Comparison of ENCODE assay signal across 15 cellular contexts in genomic region chr6:12295558-12296254, GRCh38. TPM values are rescaled to one million over a fixed set of nuclear protein-coding genes. Genes with fewer than 3 reads are reported as not detected.
DNase-seq lines count a peak whose midpoint lies in the region; ATAC-seq, FAIRE-seq and TF ChIP-seq lines count a peak whose summit lies in the region.
"Had no signal": no experiment of that assay in that cellular context is flagged by ENCODE, and none has a peak within 500 bp of the region (broad histone marks: within the 10 kb centered on the region; RNA-seq: fewer than 3 reads in every experiment).

No MANE protein-coding gene starts in this region.

- peak; percentile 48 to 55 for ATAC-seq in A549
- peak; percentile 8; the same call in 2 of the 3 replicates for ATAC-seq in RWPE2 (ENCODE audit: low read depth)
- no peak for ATAC-seq in GM18909 (IDR thresholded peaks at IDR 0.05; ENCODE audit: poor library complexity, unreplicated experiment)

- peaks cover 66% of the 10 kb centered on the region for H3K4me1 ChIP-seq in A549
- H3K4me1 ChIP-seq in RWPE2 (ENCODE audit: insufficient read depth, poor library complexity, severe bottlenecking): peaks cover 27% of the 10 kb centered on the region
- H3K4me1 ChIP-seq in osteoblast (ENCODE audit: insufficient read depth, low read length): peaks cover 28% of the 10 kb centered on the region

- H2AFZ ChIP-seq in osteoblast (ENCODE audit: low read length): peak overlapping the region; percentile 77

- TF ChIP-seq CTCF in A549 (IDR thresholded peaks at IDR 0.05): no peak
- no peak for TF ChIP-seq CTCF in RWPE2 (IDR thresholded peaks at IDR 0.05; ENCODE audit: poor library complexity, severe bottlenecking)
- peak; percentile 6 for TF ChIP-seq CTCF in osteoblast (IDR thresholded peaks at IDR 0.05; ENCODE audit: extremely low read depth, low read depth, low read length)

- DNase-seq in A549 (ENCODE audit: low read depth in 1 of 2, low spot score in 1 of 2) (peak in 1 of 2 experiments; percentile 59), RWPE2 (ENCODE audit: low spot score) (no peak), epithelial cell of prostate (ENCODE audit: low read depth, low spot score) (no peak), osteoblast (ENCODE audit: insufficient read length, low spot score, missing footprints) (no peak), cerebellar cortex (ENCODE audit: low spot score) (no peak), substantia nigra (lab: John Stamatoyannopoulos, UW) (no peak)
- DNase-seq in activated CD8-positive, alpha-beta memory T cell treated with anti-CD3 and anti-CD28 coated beads, Interleukin-2, amount 50 U/mL, for 48 hours: no peak
- DNase-seq: activated CD4-positive, CD25-positive, alpha-beta regulatory T cell treated with anti-CD3 and anti-CD28 coated beads, Interleukin-2, amount 50 U/mL, for 72 hours; head of caudate nucleus; NCI-H2029; NCI-H526 treated with DMSO at 0.1 percent for 48 hours; stimulated activated CD4-positive, alpha-beta T cell treated with anti-CD3 and anti-CD28 coated beads, Interleukin-15, amount 100 ng/mL, for 24 hours had no signal

- FAIRE-seq in A549 (lab: Jason Lieb, UNC): no peak
- FAIRE-seq: D721Med, endometrium had no signal

- CTCF ChIA-PET in A549 (lab: Yijun Ruan, JAX): interaction anchor here (17.8 kb wide), 1 partner anchor 310 kb away, joined by 208 read pairs; no protein-coding TSS in a partner anchor

- H3K4me2 ChIP-seq in A549 (peak overlapping the region; percentile 92), osteoblast (ENCODE audit: insufficient read depth, low read length) (peak overlapping the region; percentile 77)

- TF ChIP-seq POLR2A in A549 (IDR thresholded peaks at IDR 0.05; ENCODE audit: low read length): no peak

- no peaks in the 10 kb centered on the region for H3K9me3 ChIP-seq in A549
- no peaks in the 10 kb centered on the region for H3K9me3 ChIP-seq in RWPE2 (ENCODE audit: severe bottlenecking)
- no peaks in the 10 kb centered on the region for H3K9me3 ChIP-seq in osteoblast (ENCODE audit: low read depth, low read length)

- H3K36me3 ChIP-seq in RWPE2 (ENCODE audit: low read depth): peaks cover 36% of the 10 kb centered on the region
- no peaks in the 10 kb centered on the region for H3K36me3 ChIP-seq in osteoblast (ENCODE audit: insufficient read depth, low read length)

- no peaks in the 10 kb centered on the region for H4K20me1 ChIP-seq in osteoblast (ENCODE audit: insufficient read depth, low read length)

- TF ChIP-seq RAD21 in A549 (conservative IDR thresholded peaks at IDR 0.05 in 1 of 2, IDR thresholded peaks at IDR 0.05 in 1 of 2): no peak

- peaks cover 11% of the 10 kb centered on the region for H3K79me2 ChIP-seq in osteoblast (ENCODE audit: insufficient read depth, low read length)

- POLR2A ChIA-PET in A549 (lab: Yijun Ruan, JAX): interaction anchor here (1.1 to 1.5 kb wide), 2 partner anchors 53 to 308 kb away, joined by 6 to 12 read pairs; no protein-coding TSS in a partner anchor

- WGBS in A549 (ENCODE audit: missing lambda C conversion rate): 2% methylated on average over 11 of the region's 14 CpGs

- TF ChIP-seq EP300 in A549 (IDR thresholded peaks at IDR 0.05): no peak

- peak overlapping the region; percentile 81 for H3K4me3 ChIP-seq in A549
- no peak overlapping the region for H3K4me3 ChIP-seq in RWPE2 (ENCODE audit: severe bottlenecking)
- peak overlapping the region; percentile 55 for H3K4me3 ChIP-seq in osteoblast (ENCODE audit: insufficient read depth, low read length)

- H3K27me3 ChIP-seq in RWPE2 (ENCODE audit: insufficient read depth, poor library complexity, severe bottlenecking) (no peaks in the 10 kb centered on the region), osteoblast (ENCODE audit: insufficient read depth, low read length) (no peaks in the 10 kb centered on the region)

- peak overlapping the region; percentile 89 to 95 for H3K27ac ChIP-seq in A549
- peak overlapping the region; percentile 90 for H3K27ac ChIP-seq in RWPE2 (ENCODE audit: poor library complexity, severe bottlenecking)
- peak overlapping the region; percentile 95 for H3K27ac ChIP-seq in epithelial cell of prostate
- H3K27ac ChIP-seq in osteoblast (ENCODE audit: low read depth, low read length): peak overlapping the region; percentile 62
- no peak overlapping the region for H3K27ac ChIP-seq in substantia nigra (ENCODE audit: low read depth, low read length, poor library complexity, severe bottlenecking)

TF ChIP-seq in A549, 52 proteins besides CTCF, POLR2A, EP300 and RAD21 (continues in another document):
- TF ChIP-seq PHF8 (IDR thresholded peaks at IDR 0.05; ENCODE audit: borderline replicate concordance, low read depth): no peak
- no peak for TF ChIP-seq GATA3 (IDR thresholded peaks at IDR 0.05; ENCODE audit: borderline replicate concordance)
- TF ChIP-seq HOXA7 (CRISPR knock-in tag; IDR thresholded peaks at IDR 0.05): peak; percentile 78; the same call in 1 of the 2 replicates
- TF ChIP-seq CEBPB (IDR thresholded peaks at IDR 0.05): no peak
- no peak for TF ChIP-seq FOXS1 (CRISPR knock-in tag; IDR thresholded peaks at IDR 0.05)
- TF ChIP-seq RARB (CRISPR knock-in tag; IDR thresholded peaks at IDR 0.05): no peak
- no peak for TF ChIP-seq TFCP2L1 (CRISPR knock-in tag; IDR thresholded peaks at IDR 0.05)
- TF ChIP-seq RFX5 (IDR thresholded peaks at IDR 0.05): no peak
- TF ChIP-seq, protein P1, sequence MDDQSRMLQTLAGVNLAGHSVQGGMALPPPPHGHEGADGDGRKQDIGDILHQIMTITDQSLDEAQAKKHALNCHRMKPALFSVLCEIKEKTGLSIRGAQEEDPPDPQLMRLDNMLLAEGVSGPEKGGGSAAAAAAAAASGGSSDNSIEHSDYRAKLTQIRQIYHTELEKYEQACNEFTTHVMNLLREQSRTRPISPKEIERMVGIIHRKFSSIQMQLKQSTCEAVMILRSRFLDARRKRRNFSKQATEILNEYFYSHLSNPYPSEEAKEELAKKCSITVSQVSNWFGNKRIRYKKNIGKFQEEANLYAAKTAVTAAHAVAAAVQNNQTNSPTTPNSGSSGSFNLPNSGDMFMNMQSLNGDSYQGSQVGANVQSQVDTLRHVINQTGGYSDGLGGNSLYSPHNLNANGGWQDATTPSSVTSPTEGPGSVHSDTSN (IDR thresholded peaks at IDR 0.05): no peak
- TF ChIP-seq SMC3 (IDR thresholded peaks at IDR 0.05): no peak
- no peak for TF ChIP-seq CBX2 (IDR thresholded peaks at IDR 0.05; ENCODE audit: borderline replicate concordance, low read depth)
- peak; percentile 73; the same call in 1 of the 2 replicates for TF ChIP-seq HEYL (CRISPR knock-in tag; IDR thresholded peaks at IDR 0.05)
- TF ChIP-seq KDM1A (IDR thresholded peaks at IDR 0.05; ENCODE audit: low read depth): no peak
- TF ChIP-seq EHF (CRISPR knock-in tag; IDR thresholded peaks at IDR 0.05): peak; percentile 52; the same call in 1 of the 2 replicates
- peak; percentile 74 for TF ChIP-seq FOSB (CRISPR knock-in tag; IDR thresholded peaks at IDR 0.05)
- TF ChIP-seq ZSCAN20 (CRISPR knock-in tag; IDR thresholded peaks at IDR 0.05): peak; percentile 83; the same call in 1 of the 2 replicates
- TF ChIP-seq, protein P2, sequence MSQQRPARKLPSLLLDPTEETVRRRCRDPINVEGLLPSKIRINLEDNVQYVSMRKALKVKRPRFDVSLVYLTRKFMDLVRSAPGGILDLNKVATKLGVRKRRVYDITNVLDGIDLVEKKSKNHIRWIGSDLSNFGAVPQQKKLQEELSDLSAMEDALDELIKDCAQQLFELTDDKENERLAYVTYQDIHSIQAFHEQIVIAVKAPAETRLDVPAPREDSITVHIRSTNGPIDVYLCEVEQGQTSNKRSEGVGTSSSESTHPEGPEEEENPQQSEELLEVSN (IDR thresholded peaks at IDR 0.05; ENCODE audit: borderline replicate concordance, low read depth): no peak
- no peak for TF ChIP-seq SREBF2 (IDR thresholded peaks at IDR 0.05)
- TF ChIP-seq CHD2 (IDR thresholded peaks at IDR 0.05; ENCODE audit: low read length, partially characterized antibody): no peak
- no peak for TF ChIP-seq NPAS2 (CRISPR knock-in tag; IDR thresholded peaks at IDR 0.05; ENCODE audit: borderline replicate concordance)
- TF ChIP-seq MYC (IDR thresholded peaks at IDR 0.05; ENCODE audit: borderline replicate concordance, low read length): no peak
- no peak for TF ChIP-seq JUNB (IDR thresholded peaks at IDR 0.05)
- TF ChIP-seq EHMT2 (IDR thresholded peaks at IDR 0.05; ENCODE audit: low read depth): no peak
- TF ChIP-seq CHD4 (IDR thresholded peaks at IDR 0.05; ENCODE audit: borderline replicate concordance): no peak
- no peak for TF ChIP-seq NR3C1 (IDR thresholded peaks at IDR 0.05)
- no peak for TF ChIP-seq FOSL2 (IDR thresholded peaks at IDR 0.05)
- no peak for TF ChIP-seq FOSL2 (CRISPR knock-in tag; IDR thresholded peaks at IDR 0.05)

RNA-seq across cellular contexts. Expression of gene EDN1, which starts 5.5 kb away (rescaled TPM):
- polyA plus RNA-seq in A549 (2011; rRNA removed): 67.1 and 87.4 TPM in 2 replicates
- polyA plus RNA-seq in A549 (2012; cell fraction: cytosol; rRNA removed): 41.2 and 42.5 TPM in 2 replicates
- 54.7 and 61.3 TPM in 2 replicates for polyA plus RNA-seq in A549 (2012; cell fraction: nucleus; rRNA removed)
- 33.2 to 34.3 TPM (median 33.5 TPM) in 3 replicates for polyA plus RNA-seq in A549 (2017; fragmentation: RNase III; extraction: RNeasy Plus Mini Kit Qiagen cat#74134 plus additional on column Dnase treatment)
- 40.1 and 44.8 TPM in 2 replicates for polyA minus RNA-seq in A549 (2011; rRNA and poly(A)+ RNA removed)
- 0.88 and 1.4 TPM in 2 replicates for total RNA-seq in osteoblast
